In genomic region chr13:40508112-40508511, GRCh38 we compare ENCODE assay signal across 11 cellular contexts.
DNase-seq lines count a peak whose midpoint lies in the region; ATAC-seq, FAIRE-seq and TF ChIP-seq lines count a peak whose summit lies in the region.
"Had no signal": no experiment of that assay in that cellular context is flagged by ENCODE, and none has a peak within 500 bp of the region (broad histone marks: within the 10 kb centered on the region; RNA-seq: fewer than 3 reads in every experiment).

No MANE protein-coding gene starts in this region.

- no peaks in the 10 kb centered on the region for H3K27me3 ChIP-seq in SJSA1 (replicated peaks)
- no peaks in the 10 kb centered on the region for H3K27me3 ChIP-seq in pancreas

- H3K4me3 ChIP-seq in AG10803 (ENCODE audit: low read length) (no peak overlapping the region), SJSA1 (no peak overlapping the region), foreskin fibroblast (ENCODE audit: low read depth in 1 of 2, low read length in 2 of 2) (no peak overlapping the region), pancreas (no peak overlapping the region)

- peak overlapping the region; percentile 38 for H3K27ac ChIP-seq in SJSA1
- peak overlapping the region in 2 of 4 donors; percentile 39 to 62 for H3K27ac ChIP-seq in pancreas

- ATAC-seq in pancreas: peak; percentile 17 to 83 (median 74)
- ATAC-seq in GM19452 (IDR thresholded peaks at IDR 0.05; ENCODE audit: unreplicated experiment): no peak
- no peak for ATAC-seq in HG03196 (IDR thresholded peaks at IDR 0.05; ENCODE audit: unreplicated experiment)

- WGBS in pancreas, 2 donors: 69 to 71% methylated on average over 4 of the region's 4 CpGs

- TF ChIP-seq CTCF in AG10803 (conservative IDR thresholded peaks at IDR 0.05; ENCODE audit: low read length) (no peak), foreskin fibroblast (IDR thresholded peaks at IDR 0.05; ENCODE audit: low read depth, low read length) (no peak), pancreas (IDR thresholded peaks at IDR 0.05) (no peak)

- intact Hi-C loops in pancreas (cut with DNase I): no loop called here

- FAIRE-seq in pancreas (lab: Jason Lieb, UNC): no peak

- DNase-seq in AG10803 (ENCODE audit: low read depth): peak; percentile 69
- DNase-seq in SJSA1 (ENCODE audit: low read depth in 1 of 2, low spot score in 2 of 2): peak in 1 of 2 experiments; percentile 57
- peak; percentile 11 to 29 for DNase-seq in foreskin fibroblast
- no peak for DNase-seq in pancreas
- DNase-seq in T-helper 2 cell: no peak
- no peak for DNase-seq in NCI-H128 (lab: John Stamatoyannopoulos, UW; ENCODE audit: unreplicated experiment)
- DNase-seq: effector memory CD4-positive, alpha-beta T cell; H9; NCI-H1930 had no signal

- H3K36me3 ChIP-seq in SJSA1 (no peaks in the 10 kb centered on the region), pancreas (no peaks in the 10 kb centered on the region)

- H3K4me1 ChIP-seq in SJSA1 (replicated peaks) (peaks cover 36% of the 10 kb centered on the region), pancreas (peaks cover 0 to 8% (median 0%) of the 10 kb centered on the region in 3 donors)

- H3K9me3 ChIP-seq in SJSA1 (replicated peaks) (no peaks in the 10 kb centered on the region), pancreas (no peaks in the 10 kb centered on the region)

Comparison
In these comparisons a context has a peak if more than half of its experiments do, and no peak if none do; other contexts are left out.
1. DNase-seq: peak in AG10803 (single experiment) and foreskin fibroblast (2 of 2); none in pancreas (0 of 6), T-helper 2 cell (0 of 5) and NCI-H128 (single experiment).
2. ATAC-seq: peak in pancreas (4 of 4); none in GM19452 (single experiment) and HG03196 (single experiment).